23 cellular contexts compared by ENCODE assay signal in genomic region chr1:244442850-244443249, GRCh38. TPM values are rescaled to one million over a fixed set of nuclear protein-coding genes. Genes with fewer than 3 reads are reported as not detected.
DNase-seq lines count a peak whose midpoint lies in the region; ATAC-seq, FAIRE-seq and TF ChIP-seq lines count a peak whose summit lies in the region.
"Had no signal": no experiment of that assay in that cellular context is flagged by ENCODE, and none has a peak within 500 bp of the region (broad histone marks: within the 10 kb centered on the region; RNA-seq: fewer than 3 reads in every experiment).

No MANE protein-coding gene starts in this region.

- in situ Hi-C loops in GM23248 (cut with MboI), result no loop called here
- in situ Hi-C loops in GM12878 (cut with MboI), result no loop called here

- peaks cover 30% of the 10 kb centered on the region for H3K36me3 Mint-ChIP-seq in CD4-positive, alpha-beta T cell (ENCODE audit: low read depth)
- H3K36me3 Mint-ChIP-seq in osteocyte (ENCODE audit: unreplicated experiment), result peaks cover 5% of the 10 kb centered on the region

- no peaks in the 10 kb centered on the region for H3K27me3 ChIP-seq in CD4-positive, alpha-beta T cell (ENCODE audit: control insufficient read depth, insufficient read depth, low read length)
- no peaks in the 10 kb centered on the region for H3K27me3 ChIP-seq in GM23248 (replicated peaks; ENCODE audit: insufficient read depth)
- H3K27me3 ChIP-seq in GM12878 (replicated peaks in 1 of 2; ENCODE audit: control insufficient read depth in 2 of 2, insufficient read depth in 2 of 2, low read length in 1 of 2), result no peaks in the 10 kb centered on the region
- no peaks in the 10 kb centered on the region for H3K27me3 ChIP-seq in heart left ventricle
- H3K27me3 ChIP-seq: BE2C had no signal

- no peak overlapping the region for H3K9ac ChIP-seq in GM23248
- no peak overlapping the region for H3K9ac ChIP-seq in GM12878 (ENCODE audit: control insufficient read depth, insufficient read depth, low read length)

- RAD21 ChIA-PET in GM12878 (lab: Charles Lee; ENCODE audit: unreplicated experiment), result no interaction called here

- FAIRE-seq in GM12878 (lab: Jason Lieb, UNC), result no peak
- FAIRE-seq: A549, GM12892, GM18507, K562 had no signal

- ATAC-seq in CD4-positive, alpha-beta T cell (ENCODE audit: poor library complexity), result no peak
- ATAC-seq in GM12878 (no peak), HG02885 (IDR thresholded peaks at IDR 0.05; ENCODE audit: poor library complexity, unreplicated experiment) (no peak), heart left ventricle (no peak)
- ATAC-seq: A549, K562 had no signal

- 92 to 98% methylated on average over 2 of the region's 2 CpGs for WGBS in GM23248 (ENCODE audit: low coverage in 1 of 2, low lambda C conversion rate in 2 of 2, missing lambda C conversion rate in 2 of 2), 2 experiments
- WGBS in GM12878 (ENCODE audit: insufficient coverage, insufficient replicate concordance, low lambda C conversion rate, missing lambda C conversion rate), result 95% methylated on average over 2 of the region's 2 CpGs
- 84 to 94% (median 88%) methylated on average over 2 of the region's 2 CpGs for WGBS in heart left ventricle, 4 donors

- H3K4me1 ChIP-seq in GM23248 (ENCODE audit: insufficient read depth) (peaks cover 35% of the 10 kb centered on the region), GM12878 (ENCODE audit: control insufficient read depth, insufficient read depth, low read length) (no peaks in the 10 kb centered on the region), heart left ventricle (peaks cover 0 to 41% (median 17%) of the 10 kb centered on the region in 12 donors)

- TF ChIP-seq RAD21 in GM12878 (IDR thresholded peaks at IDR 0.05; ENCODE audit: insufficient read depth, low read depth, low read length), result no peak

- BruUV-seq in GM12878 (replicated peaks; lab: Mats Ljungman, UMichigan), result TSS peak; percentile 23

- TF ChIP-seq CTCF in CD4-positive, alpha-beta T cell (IDR thresholded peaks at IDR 0.05), result no peak
- TF ChIP-seq CTCF in GM12878 (IDR thresholded peaks at IDR 0.05 in 2 of 3, conservative IDR thresholded peaks at IDR 0.05 in 1 of 3; ENCODE audit: control insufficient read depth in 2 of 3, extremely low read depth in 1 of 3, insufficient read depth in 1 of 3, low read depth in 3 of 3, low read length in 3 of 3) (no peak), osteocyte (IDR thresholded peaks at IDR 0.05) (no peak), heart left ventricle (IDR thresholded peaks at IDR 0.05) (no peak)

- no peak for DNase-seq in CD4-positive, alpha-beta T cell
- DNase-seq in GM23248 (peak; percentile 20), GM12878 (ENCODE audit: low read depth, low spot score) (no peak), osteocyte (ENCODE audit: extremely low spot score, unreplicated experiment) (no peak), heart left ventricle (no peak), T-helper 1 cell (no peak)
- DNase-seq: BE2C, DMS 273 treated with DMSO at 0.1 percent for 48 hours, DND-41, MM.1S, NCI-H1092, NCI-H1436, NCI-H187 treated with DMSO at 0.1 percent for 48 hours, NCI-H2107, NCI-H446 treated with DMSO at 0.1 percent for 48 hours, NCI-H526 treated with DMSO at 0.1 percent for 48 hours, Right ventricle myocardium superior had no signal

- no peaks in the 10 kb centered on the region for H3K27me3 Mint-ChIP-seq in CD4-positive, alpha-beta T cell
- no peaks in the 10 kb centered on the region for H3K27me3 Mint-ChIP-seq in osteocyte (ENCODE audit: unreplicated experiment)

- peaks cover 98% of the 10 kb centered on the region for H3K79me2 ChIP-seq in GM23248 (ENCODE audit: insufficient read depth)
- peaks cover 67% of the 10 kb centered on the region for H3K79me2 ChIP-seq in GM12878 (ENCODE audit: control insufficient read depth, insufficient read depth, low read length)

- H3K9me3 ChIP-seq in CD4-positive, alpha-beta T cell (ENCODE audit: control insufficient read depth, low read length), result no peaks in the 10 kb centered on the region
- H3K9me3 ChIP-seq in GM23248 (ENCODE audit: low read depth) (no peaks in the 10 kb centered on the region), GM12878 (replicated peaks; ENCODE audit: control insufficient read depth, insufficient read depth, low read length) (no peaks in the 10 kb centered on the region), heart left ventricle (no peaks in the 10 kb centered on the region)
- H3K9me3 ChIP-seq: A549, BE2C had no signal

- H2AFZ ChIP-seq in GM23248 (no peak overlapping the region), GM12878 (ENCODE audit: control insufficient read depth, low read depth, low read length) (no peak overlapping the region)

- TF ChIP-seq POLR2A in GM12878 (IDR thresholded peaks at IDR 0.05; ENCODE audit: low read depth, low read length) (no peak), heart left ventricle (IDR thresholded peaks at IDR 0.05) (no peak)

- no peak overlapping the region for H3K27ac ChIP-seq in CD4-positive, alpha-beta T cell (ENCODE audit: low read depth, low read length)
- H3K27ac ChIP-seq in GM23248, result no peak overlapping the region
- H3K27ac ChIP-seq in GM12878 (ENCODE audit: control insufficient read depth, insufficient read depth), result no peak overlapping the region
- H3K27ac ChIP-seq in heart left ventricle, result no peak overlapping the region
- H3K27ac ChIP-seq: A549 had no signal

- no peak for TF ChIP-seq EP300 in GM12878 (IDR thresholded peaks at IDR 0.05; ENCODE audit: borderline replicate concordance in 1 of 2, control insufficient read depth in 1 of 2, low read depth in 2 of 2, low read length in 2 of 2)

- no peaks in the 10 kb centered on the region for H3K36me3 ChIP-seq in GM23248 (ENCODE audit: low read depth)
- H3K36me3 ChIP-seq in GM12878 (ENCODE audit: control insufficient read depth in 2 of 2, insufficient read depth in 2 of 2, low read length in 1 of 2), result peaks cover 2 to 8% of the 10 kb centered on the region in 2 experiments; a peak in 3 of 4 replicates
- no peaks in the 10 kb centered on the region for H3K36me3 ChIP-seq in heart left ventricle
- H3K36me3 ChIP-seq: BE2C had no signal

- SMC1A ChIA-PET in GM12878 (lab: Charles Lee; ENCODE audit: uncharacterized antibody, unreplicated experiment), result interaction anchor here (1.1 to 1.6 kb wide), 4 partner anchors 11 to 118 kb away, joined by 3 to 12 read pairs (median 4); no protein-coding TSS in a partner anchor

- POLR2A ChIA-PET in CD4-positive, alpha-beta T cell (lab: Charles Lee), result interaction anchor here (0.6 to 0.9 kb wide), 2 partner anchors 8 to 18 kb away, joined by 3 read pairs; partner anchors contain the start of gene CATSPERE
- POLR2A ChIA-PET in GM12878 (lab: Charles Lee), result no interaction called here

- peaks cover 24% of the 10 kb centered on the region for H3F3A ChIP-seq in GM23248 (ENCODE audit: insufficient read depth)

- no peaks in the 10 kb centered on the region for H3K9me3 Mint-ChIP-seq in CD4-positive, alpha-beta T cell
- no peaks in the 10 kb centered on the region for H3K9me3 Mint-ChIP-seq in osteocyte (ENCODE audit: unreplicated experiment)

- no peak overlapping the region for H3K27ac Mint-ChIP-seq in CD4-positive, alpha-beta T cell
- H3K27ac Mint-ChIP-seq in osteocyte (ENCODE audit: unreplicated experiment), result peak overlapping the region; percentile 54

- CTCF ChIA-PET in CD4-positive, alpha-beta T cell (lab: Charles Lee), result interaction anchor here (0.9 kb wide), 1 partner anchor 143 kb away, joined by 3 read pairs; no protein-coding TSS in a partner anchor
- CTCF ChIA-PET in GM12878 (lab: Yijun Ruan, JAX), result interaction anchor here (0.6 to 1.1 kb wide), 2 partner anchors 17 to 851 kb away, joined by 3 read pairs; no protein-coding TSS in a partner anchor

- H3K4me2 ChIP-seq in GM23248 (ENCODE audit: unreplicated experiment) (no peak overlapping the region), GM12878 (ENCODE audit: control insufficient read depth, insufficient read depth) (no peak overlapping the region)
- H3K4me2 ChIP-seq: A549 had no signal

- H4K20me1 ChIP-seq in GM23248 (ENCODE audit: insufficient read depth), result no peaks in the 10 kb centered on the region
- H4K20me1 ChIP-seq in GM12878 (ENCODE audit: control insufficient read depth, insufficient read depth), result no peaks in the 10 kb centered on the region

- no peaks in the 10 kb centered on the region for H3K9me2 ChIP-seq in GM23248 (ENCODE audit: insufficient read depth)

- H3K4me3 ChIP-seq in GM23248 (no peak overlapping the region), GM12878 (no peak overlapping the region), heart left ventricle (no peak overlapping the region)
- H3K4me3 ChIP-seq: A549, K562 had no signal

- peaks cover 75% of the 10 kb centered on the region for H3K4me1 Mint-ChIP-seq in CD4-positive, alpha-beta T cell (ENCODE audit: low read depth)
- H3K4me1 Mint-ChIP-seq in osteocyte (ENCODE audit: unreplicated experiment), result peaks cover 73% of the 10 kb centered on the region

- peak overlapping the region; percentile 15 for H3K4me3 Mint-ChIP-seq in CD4-positive, alpha-beta T cell
- no peak overlapping the region for H3K4me3 Mint-ChIP-seq in osteocyte (ENCODE audit: unreplicated experiment)

- intact Hi-C loops in CD4-positive, alpha-beta T cell (cut with DNase I, micrococcal nuclease), result no loop called here
- intact Hi-C loops in GM12878 (cut with micrococcal nuclease; ENCODE audit: unreplicated experiment), result no loop called here
- intact Hi-C loops in heart left ventricle (cut with DNase I), result no loop called here

RNA-seq across cellular contexts. Expression of gene ADSS2, which starts 8.9 kb away (rescaled TPM):
- 10 to 100 TPM; 30.8 to 34.0 TPM for total RNA-seq in CD4-positive, alpha-beta T cell
- total RNA-seq in GM23248 (2014; rRNA removed; shearing (Covaris generic)), result 48.7 and 55.0 TPM in 2 replicates
- polyA plus RNA-seq in GM23248 (2016; fragmentation: Nextera tagmentation; extraction: Ambion mirVana) (38.8 and 41.5 TPM in 2 replicates), GM12878 (2011; rRNA removed) (39.8 and 68.1 TPM in 2 replicates), GM12878 (2014; fragmentation: Illumina TruSeq; extraction: Trizol) (49.3 and 62.7 TPM in 2 replicates), GM12878 (2014; fragmentation: Nextera tagmentation; extraction: Ambion mirVana) (10 to 100 TPM in 1 of 2 experiments, 1 to 10 TPM in 1; 8.1 to 15.6 TPM), GM12878 (2014; rRNA removed) (38.6 and 47.8 TPM in 2 replicates), GM12878 (2016; fragmentation: Nextera tagmentation; extraction: Ambion mirVana) (10 to 100 TPM; 38.0 to 43.5 TPM), heart left ventricle (10 to 100 TPM in 1 of 2 donors, 1 to 10 TPM in 1; 3.5 to 13.1 TPM)
- total RNA-seq in GM12878 (2013; cell fraction: nucleolus; rRNA removed), result 83.9 and 86.4 TPM in 2 replicates
- total RNA-seq in GM12878 (2014; rRNA removed) (36.4 and 45.2 TPM in 2 replicates), GM12878 (2014; rRNA removed; fragmentation: Illumina TruSeq; extraction: Trizol) (42.0 and 45.3 TPM in 2 replicates), GM12878 (2021) (38.3 and 41.5 TPM in 2 replicates), osteocyte (69.8 and 70.7 TPM in 2 replicates), heart left ventricle (10 to 100 TPM in 2 of 9 donors, 1 to 10 TPM in 7; 5.0 to 14.0 (median 6.7) TPM)
- 16.6 TPM for polyA plus RNA-seq in GM12878 (2011; ENCODE audit: low read depth)
- 12.3 and 13.9 TPM in 2 replicates for polyA plus RNA-seq in GM12878 (2011; cell fraction: cytosol; rRNA removed)
- 19.8 and 26.7 TPM in 2 replicates for polyA plus RNA-seq in GM12878 (2011; cell fraction: nucleus; rRNA removed)
- 24.8 and 28.8 TPM in 2 replicates for polyA plus RNA-seq in GM12878 (2012)
- 11.4 and 17.5 TPM in 2 replicates for polyA minus RNA-seq in GM12878 (2011; rRNA and poly(A)+ RNA removed)
- 10.8 and 12.1 TPM in 2 replicates for polyA minus RNA-seq in GM12878 (2011; cell fraction: cytosol; rRNA and poly(A)+ RNA removed)
- 14.4 and 30.3 TPM in 2 replicates for polyA minus RNA-seq in GM12878 (2011; cell fraction: nucleus; rRNA and poly(A)+ RNA removed)

RNA-seq across cellular contexts. Expression of gene CATSPERE, which starts 18.2 kb away (rescaled TPM):
- total RNA-seq in CD4-positive, alpha-beta T cell, result 1 to 10 TPM in 1 of 2 experiments, under 1 TPM in 1; 0.91 to 1.4 TPM
- 1.0 and 1.2 TPM in 2 replicates for total RNA-seq in GM23248 (2014; rRNA removed; shearing (Covaris generic))
- polyA plus RNA-seq in GM23248 (2016; fragmentation: Nextera tagmentation; extraction: Ambion mirVana), result 0.30 and 0.85 TPM in 2 replicates
- total RNA-seq in GM12878 (2013; cell fraction: nucleolus; rRNA removed), result 1.3 and 1.4 TPM in 2 replicates
- 0.06 and 0.16 TPM in 2 replicates for total RNA-seq in GM12878 (2014; rRNA removed)
- total RNA-seq in GM12878 (2014; rRNA removed; fragmentation: Illumina TruSeq; extraction: Trizol), result 0.13 and 0.23 TPM in 2 replicates
- total RNA-seq in GM12878 (2021), result 0.08 TPM in 1 of 2 replicates, not detected in the other
- not detected for polyA plus RNA-seq in GM12878 (2011; ENCODE audit: low read depth)
- polyA plus RNA-seq in GM12878 (2011; rRNA removed), result 0.24 and 0.71 TPM in 2 replicates
- 0.10 and 0.13 TPM in 2 replicates for polyA plus RNA-seq in GM12878 (2011; cell fraction: cytosol; rRNA removed)
- polyA plus RNA-seq in GM12878 (2011; cell fraction: nucleus; rRNA removed), result 0.69 and 0.76 TPM in 2 replicates
- 0.09 and 0.24 TPM in 2 replicates for polyA plus RNA-seq in GM12878 (2012)
- 0.04 TPM in 1 of 2 replicates, not detected in the other for polyA plus RNA-seq in GM12878 (2014; fragmentation: Illumina TruSeq; extraction: Trizol)
- under 1 TPM in 1 of 2 experiments, not detected in 1; 0.18 TPM for polyA plus RNA-seq in GM12878 (2014; fragmentation: Nextera tagmentation; extraction: Ambion mirVana)
- polyA plus RNA-seq in GM12878 (2014; rRNA removed), result 0.23 TPM in 1 of 2 replicates, not detected in the other
- under 1 TPM in 1 of 2 experiments, not detected in 1; 0.17 TPM for polyA plus RNA-seq in GM12878 (2016; fragmentation: Nextera tagmentation; extraction: Ambion mirVana)
- 0.67 and 0.73 TPM in 2 replicates for polyA minus RNA-seq in GM12878 (2011; rRNA and poly(A)+ RNA removed)
- 0.83 TPM in 1 of 2 replicates, not detected in the other for polyA minus RNA-seq in GM12878 (2011; cell fraction: cytosol; rRNA and poly(A)+ RNA removed)
- 0.24 and 0.86 TPM in 2 replicates for polyA minus RNA-seq in GM12878 (2011; cell fraction: nucleus; rRNA and poly(A)+ RNA removed)
- 1.2 and 1.3 TPM in 2 replicates for total RNA-seq in osteocyte
- total RNA-seq in heart left ventricle, result 1 to 10 TPM in 1 of 9 donors, under 1 TPM in 8; 0.11 to 1.2 (median 0.35) TPM
- polyA plus RNA-seq in heart left ventricle, result under 1 TPM; 0.07 to 0.11 TPM
- total RNA-seq: H4 had no signal
